ENCODE assay signal across 25 cellular contexts in genomic region chr7:4177001-4177400, GRCh38.
"Had no signal": no experiment of that assay in that cellular context is flagged by ENCODE, and none has a peak within 500 bp of the region (broad histone marks: within the 10 kb centered on the region; RNA-seq: fewer than 3 reads in every experiment).

No MANE protein-coding gene starts in this region.

- H3K4me2 ChIP-seq: smooth muscle cell had no signal

- ATAC-seq: effector memory CD8-positive, alpha-beta T cell; left lobe of liver; mucosa of descending colon; natural killer cell treated with Interleukin-12 subunit alpha and Interleukin-12 subunit beta and Interleukin-15 and Interleukin-18, amount 100 ng/mL, for 72 hours; pancreas; sciatic nerve; stimulated activated naive CD8-positive, alpha-beta T cell treated with anti-CD3 and anti-CD28 coated beads, Interleukin-15, amount 100 ng/mL, for 72 hours had no signal

- H3K27ac ChIP-seq: coronary artery, neutrophil, pancreas, thyroid gland had no signal

- H3K4me3 ChIP-seq: coronary artery, lung, mucosa of descending colon, pancreas, smooth muscle cell, thyroid gland had no signal

- FAIRE-seq: endometrium, kidney, pancreas had no signal

- H3K27me3 ChIP-seq: neutrophil, pancreas, thyroid gland had no signal

- DNase-seq: caudate nucleus; dermis blood vessel endothelial cell; effector memory CD8-positive, alpha-beta T cell; foreskin melanocyte; kidney; mesenchymal stem cell; naive B cell; stimulated activated CD4-positive, alpha-beta T cell treated with anti-CD3 and anti-CD28 coated beads, Interleukin-12 subunit alpha, Interleukin-12 subunit beta, amount 100 ng/mL, for 4 hours; stimulated activated CD4-positive, alpha-beta T cell treated with anti-CD3 and anti-CD28 coated beads, Interleukin-1b, Interleukin-23, amount 100 ng/mL, for 48 hours; stimulated activated CD4-positive, alpha-beta T cell treated with anti-CD3 and anti-CD28 coated beads, Interleukin-4, amount 100 ng/mL, for 1 hour; stimulated activated CD8-positive, alpha-beta memory T cell treated with anti-CD3 and anti-CD28 coated beads, Interleukin-4, amount 100 ng/mL, for 48 hours; stimulated activated naive CD4-positive, alpha-beta T cell; stimulated activated naive CD8-positive, alpha-beta T cell treated with anti-CD3 and anti-CD28 coated beads, Interleukin-15, amount 100 ng/mL, for 72 hours; thyroid gland; trophoblast cell had no signal

- H3K9me3 ChIP-seq: mucosa of descending colon, neutrophil, pancreas, thyroid gland had no signal

- H3K36me3 ChIP-seq: neutrophil, pancreas, thyroid gland had no signal

- H3K4me1 ChIP-seq: pancreas, thyroid gland had no signal
